10 cellular contexts compared by ENCODE assay signal in the genomic region with DNA sequence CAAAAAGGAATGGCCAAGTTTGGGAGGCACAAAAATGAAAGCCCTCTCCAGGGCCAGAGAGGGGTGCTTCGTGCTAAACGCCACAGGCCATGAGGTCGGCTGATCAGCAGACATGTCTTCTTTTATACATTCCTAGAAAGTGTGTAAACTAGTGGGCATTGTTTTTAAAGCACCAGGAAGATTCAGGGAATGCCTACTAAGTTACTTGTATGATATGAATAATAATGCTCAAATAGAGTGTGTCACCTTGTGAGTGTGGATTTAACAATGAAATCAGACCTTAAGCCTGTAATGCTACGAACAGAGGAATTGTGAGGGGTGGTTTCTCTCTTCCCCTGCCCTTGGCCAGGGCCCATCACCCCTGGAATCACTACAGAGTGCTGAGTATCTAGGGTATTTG.
DNase-seq lines count a peak whose midpoint lies in the region; ATAC-seq and TF ChIP-seq lines count a peak whose summit lies in the region.
"Had no signal": no experiment of that assay in that cellular context is flagged by ENCODE, and none has a peak within 500 bp of the region (broad histone marks: within the 10 kb centered on the region; RNA-seq: fewer than 3 reads in every experiment).

No MANE protein-coding gene starts in this region.

- H3K36me3 ChIP-seq in spleen = no peaks in the 10 kb centered on the region

- H3K27me3 Mint-ChIP-seq in activated T-cell treated with anti-CD3 and anti-CD28 coated beads, Interleukin-2, amount 50 U/mL, for 72 hours (ENCODE audit: low read depth) = no peaks in the 10 kb centered on the region
- no peaks in the 10 kb centered on the region for H3K27me3 Mint-ChIP-seq in activated CD4-positive, alpha-beta memory T cell treated with anti-CD3 and anti-CD28 coated beads for 36 hours
- peaks cover 0 to 4% (median 2%) of the 10 kb centered on the region in 3 donors for H3K27me3 Mint-ChIP-seq in immature natural killer cell (ENCODE audit: low read depth in 3 of 3)
- H3K27me3 Mint-ChIP-seq in CD14-positive monocyte (ENCODE audit: low read depth in 3 of 3) = peaks cover 0 to 3% (median 2%) of the 10 kb centered on the region in 3 donors

- ATAC-seq in activated T-cell treated with anti-CD3 and anti-CD28 coated beads, Interleukin-2, amount 50 U/mL, for 72 hours (replicated peaks in 1 of 2) = no peak

- TF ChIP-seq CTCF in spleen (IDR thresholded peaks at IDR 0.05 in 8 of 11, conservative IDR thresholded peaks at IDR 0.05 in 3 of 11) (no peak), CD14-positive monocyte (IDR thresholded peaks at IDR 0.05) (no peak)

- no peak overlapping the region for H3K4me3 ChIP-seq in spleen

- no peaks in the 10 kb centered on the region for H3K9me3 ChIP-seq in spleen

- H3K4me1 ChIP-seq in spleen = peaks cover 5 to 42% (median 25%) of the 10 kb centered on the region in 6 donors

- POLR2A ChIA-PET in activated CD4-positive, alpha-beta memory T cell treated with anti-CD3 and anti-CD28 coated beads for 36 hours (lab: Charles Lee) = interaction anchor here (0.6 to 2.1 kb wide), 2 partner anchors 9 to 15 kb away, joined by 3 to 14 read pairs; no protein-coding TSS in a partner anchor

- WGBS in spleen, 5 donors = 69 to 92% (median 82%) methylated on average over 4 of the region's 4 CpGs

- H3K27me3 ChIP-seq in spleen (replicated peaks in 1 of 7) = no peaks in the 10 kb centered on the region

- CTCF ChIA-PET in activated CD4-positive, alpha-beta memory T cell treated with anti-CD3 and anti-CD28 coated beads for 36 hours (lab: Charles Lee) = interaction anchor here (1.4 to 4.2 kb wide), 3 partner anchors 8 to 28 kb away, joined by 3 to 19 read pairs (median 4); no protein-coding TSS in a partner anchor

- H3K4me1 Mint-ChIP-seq in activated T-cell treated with anti-CD3 and anti-CD28 coated beads, Interleukin-2, amount 50 U/mL, for 72 hours (ENCODE audit: low read depth) = peaks cover 77% of the 10 kb centered on the region
- peaks cover 82% of the 10 kb centered on the region for H3K4me1 Mint-ChIP-seq in activated CD4-positive, alpha-beta memory T cell treated with anti-CD3 and anti-CD28 coated beads for 36 hours (ENCODE audit: low read depth)
- H3K4me1 Mint-ChIP-seq in immature natural killer cell (peaks cover 47 to 66% of the 10 kb centered on the region in 2 donors), CD14-positive monocyte (no peaks in the 10 kb centered on the region)

- DNase-seq in activated T-cell treated with anti-CD3 and anti-CD28 coated beads, Interleukin-2, amount 50 U/mL, for 72 hours = no peak
- DNase-seq in activated T-cell treated with anti-CD3 and anti-CD28 coated beads, Interleukin-2, amount 50 U/mL, for 48 hours = no peak
- DNase-seq in activated CD4-positive, alpha-beta memory T cell treated with anti-CD3 and anti-CD28 coated beads for 36 hours = no peak
- DNase-seq in immature natural killer cell (no peak), spleen (no peak), LoVo (ENCODE audit: low spot score) (no peak), CD14-positive monocyte (ENCODE audit: low spot score) (no peak), NCI-H446 (lab: John Stamatoyannopoulos, UW) (no peak)
- DNase-seq: cortex of kidney, NCI-H2171 had no signal

- peak overlapping the region; percentile 31 to 86 (median 74) for H3K27ac ChIP-seq in spleen

- peak overlapping the region; percentile 68 for H3K27ac Mint-ChIP-seq in activated T-cell treated with anti-CD3 and anti-CD28 coated beads, Interleukin-2, amount 50 U/mL, for 72 hours
- peak overlapping the region; percentile 87 for H3K27ac Mint-ChIP-seq in activated CD4-positive, alpha-beta memory T cell treated with anti-CD3 and anti-CD28 coated beads for 36 hours
- H3K27ac Mint-ChIP-seq in immature natural killer cell (peak overlapping the region; percentile 88 to 96 (median 94)), CD14-positive monocyte (no peak overlapping the region)

- intact Hi-C loops in activated CD4-positive, alpha-beta memory T cell treated with anti-CD3 and anti-CD28 coated beads for 36 hours (cut with micrococcal nuclease) = no loop called here
- intact Hi-C loops in spleen (cut with DNase I; ENCODE audit: low total_unique reads) (no loop called here), CD14-positive monocyte (cut with micrococcal nuclease) (no loop called here)

- H3K9me3 Mint-ChIP-seq in activated T-cell treated with anti-CD3 and anti-CD28 coated beads, Interleukin-2, amount 50 U/mL, for 72 hours = no peaks in the 10 kb centered on the region
- H3K9me3 Mint-ChIP-seq in activated CD4-positive, alpha-beta memory T cell treated with anti-CD3 and anti-CD28 coated beads for 36 hours = peaks cover 5% of the 10 kb centered on the region
- H3K9me3 Mint-ChIP-seq in immature natural killer cell = no peaks in the 10 kb centered on the region
- H3K9me3 Mint-ChIP-seq in CD14-positive monocyte = peaks cover 0 to 3% (median 0%) of the 10 kb centered on the region in 7 donors

- peaks cover 2 to 6% of the 10 kb centered on the region in 2 donors for H3K36me3 Mint-ChIP-seq in activated T-cell treated with anti-CD3 and anti-CD28 coated beads, Interleukin-2, amount 50 U/mL, for 72 hours (ENCODE audit: insufficient read depth in 2 of 2)
- peaks cover 11% of the 10 kb centered on the region for H3K36me3 Mint-ChIP-seq in activated CD4-positive, alpha-beta memory T cell treated with anti-CD3 and anti-CD28 coated beads for 36 hours
- peaks cover 0 to 3% (median 0%) of the 10 kb centered on the region in 3 donors for H3K36me3 Mint-ChIP-seq in immature natural killer cell
- H3K36me3 Mint-ChIP-seq in CD14-positive monocyte = no peaks in the 10 kb centered on the region

- H3K4me3 Mint-ChIP-seq in activated T-cell treated with anti-CD3 and anti-CD28 coated beads, Interleukin-2, amount 50 U/mL, for 72 hours = peak overlapping the region in 1 of 2 donors; percentile 17
- no peak overlapping the region for H3K4me3 Mint-ChIP-seq in activated CD4-positive, alpha-beta memory T cell treated with anti-CD3 and anti-CD28 coated beads for 36 hours
- peak overlapping the region in 3 of 5 donors; percentile 21 to 68 (median 63) for H3K4me3 Mint-ChIP-seq in immature natural killer cell
- H3K4me3 Mint-ChIP-seq in CD14-positive monocyte = no peak overlapping the region

- no peak for TF ChIP-seq POLR2A in spleen (IDR thresholded peaks at IDR 0.05)

Comparison
In these comparisons a context has a peak if more than half of its experiments do, and no peak if none do; other contexts are left out.
1. H3K27ac Mint-ChIP-seq: peak in activated T-cell treated with anti-CD3 and anti-CD28 coated beads, Interleukin-2, amount 50 U/mL, for 72 hours (single experiment), activated CD4-positive, alpha-beta memory T cell treated with anti-CD3 and anti-CD28 coated beads for 36 hours (single experiment) and immature natural killer cell (6 of 6); none in CD14-positive monocyte (0 of 7).
2. H3K4me3 Mint-ChIP-seq: peak in immature natural killer cell (3 of 5); none in activated CD4-positive, alpha-beta memory T cell treated with anti-CD3 and anti-CD28 coated beads for 36 hours (single experiment) and CD14-positive monocyte (0 of 2).